ENCODE assay signal across 16 cellular contexts in genomic region chr14:90774316-90774715, GRCh38.
"Had no signal": no experiment of that assay in that cellular context is flagged by ENCODE, and none has a peak within 500 bp of the region (broad histone marks: within the 10 kb centered on the region; RNA-seq: fewer than 3 reads in every experiment).

No MANE protein-coding gene starts in this region.

- DNase-seq: activated CD4-positive, alpha-beta T cell treated with anti-CD3 and anti-CD28 coated beads, Interleukin-2, amount 50 U/mL, for 4 hours; activated effector memory CD4-positive, alpha-beta T cell treated with anti-CD3 and anti-CD28 coated beads, Interleukin-2, amount 50 U/mL, for 16 hours; activated T-cell treated with anti-CD3 and anti-CD28 coated beads, Interleukin-2, amount 50 U/mL, for 72 hours; amniotic stem cell; body of pancreas; gastrocnemius medialis; heart left ventricle; left ventricle myocardium inferior; mammary epithelial cell; midbrain; retina; stimulated activated naive CD4-positive, alpha-beta T cell; substantia nigra; T-helper 17 cell; uterus had no signal

- ATAC-seq: activated naive CD4-positive, alpha-beta T cell treated with anti-CD3 and anti-CD28 coated beads, Interleukin-2, amount 50 U/mL, for 72 hours; activated T-cell treated with anti-CD3 and anti-CD28 coated beads, Interleukin-2, amount 50 U/mL, for 72 hours; body of pancreas; gastrocnemius medialis; T-helper 17 cell had no signal

- H3K4me1 Mint-ChIP-seq: T-helper 17 cell had no signal

- H3K27ac Mint-ChIP-seq: activated naive CD4-positive, alpha-beta T cell treated with anti-CD3 and anti-CD28 coated beads, Interleukin-2, amount 50 U/mL, for 72 hours; activated T-cell treated with anti-CD3 and anti-CD28 coated beads, Interleukin-2, amount 50 U/mL, for 72 hours; T-helper 17 cell had no signal

- H3K4me3 Mint-ChIP-seq: activated T-cell treated with anti-CD3 and anti-CD28 coated beads, Interleukin-2, amount 50 U/mL, for 72 hours; T-helper 17 cell had no signal

- H3K27me3 Mint-ChIP-seq: T-helper 17 cell had no signal

- H3K36me3 Mint-ChIP-seq: activated naive CD4-positive, alpha-beta T cell treated with anti-CD3 and anti-CD28 coated beads, Interleukin-2, amount 50 U/mL, for 72 hours had no signal
